In the genomic region with DNA sequence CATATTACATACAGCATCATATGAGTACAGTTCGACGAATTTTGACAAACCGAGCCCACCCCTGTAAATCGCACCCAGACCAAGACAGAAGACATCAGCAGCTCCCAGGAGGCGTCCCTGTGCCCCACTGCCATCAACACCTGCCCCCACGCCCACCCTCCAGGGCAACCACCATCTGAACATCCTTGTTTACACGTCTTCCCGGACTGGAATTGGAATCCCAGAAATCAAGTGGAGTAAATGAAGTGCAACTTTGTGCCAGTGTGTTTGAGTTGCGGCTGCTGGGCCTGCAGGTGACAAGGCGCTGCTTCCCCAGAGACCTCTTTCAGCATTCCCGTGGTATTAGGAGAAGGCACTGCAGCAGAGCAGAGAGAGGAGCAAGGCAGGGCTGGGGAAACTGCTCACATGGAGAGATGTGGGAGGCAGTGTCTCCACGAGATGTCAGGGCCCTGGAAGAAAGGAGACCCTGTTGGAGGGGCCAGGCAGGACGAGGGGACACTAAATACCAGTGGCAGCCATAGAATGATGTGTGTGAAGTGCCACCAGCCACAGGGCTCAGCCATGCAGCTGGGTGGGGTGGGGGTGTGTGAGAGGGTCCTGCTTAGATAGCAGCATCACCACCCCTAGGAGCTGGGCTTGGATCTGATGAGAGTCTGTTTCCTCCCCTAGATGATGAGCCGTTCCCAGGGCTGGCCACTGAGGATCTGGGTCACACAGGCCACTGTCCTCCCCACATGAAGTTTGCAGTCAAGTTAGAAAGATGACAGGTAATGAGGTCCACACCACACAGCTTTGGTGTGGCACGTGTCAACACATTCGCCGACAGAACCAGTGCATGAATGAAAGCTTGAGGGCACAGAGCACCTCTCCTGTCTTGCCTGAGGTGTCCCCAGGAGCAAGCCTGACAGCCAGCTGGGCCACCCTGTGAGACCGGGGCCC, we compare ENCODE assay signal across 27 cellular contexts. TPM values are rescaled to one million over a fixed set of nuclear protein-coding genes. Genes with fewer than 3 reads are reported as not detected.
A peak's percentile ranks its signal among the peaks of the same experiment; 100 is the strongest.
DNase-seq lines count a peak whose midpoint lies in the region; ATAC-seq, FAIRE-seq and TF ChIP-seq lines count a peak whose summit lies in the region.
"Had no signal": no experiment of that assay in that cellular context is flagged by ENCODE, and none has a peak within 500 bp of the region (broad histone marks: within the 10 kb centered on the region; RNA-seq: fewer than 3 reads in every experiment).

No MANE protein-coding gene starts in this region.

- no peak overlapping the region for H3K4me3 ChIP-seq in H7 (ENCODE audit: insufficient read depth, low read depth, low read length)
- H3K4me3 ChIP-seq in RWPE2 (ENCODE audit: severe bottlenecking), result no peak overlapping the region
- H3K4me3 ChIP-seq: hepatocyte, SK-N-MC, skin epidermis, upper lobe of left lung had no signal

- H3K27ac Mint-ChIP-seq in stimulated activated naive CD8-positive, alpha-beta T cell treated with anti-CD3 and anti-CD28 coated beads, Interleukin-15, amount 100 ng/mL, for 72 hours, result peak overlapping the region in 1 of 2 donors; percentile 28
- H3K27ac Mint-ChIP-seq: activated CD4-positive, alpha-beta T cell treated with anti-CD3 and anti-CD28 coated beads for 36 hours; CD4-positive, alpha-beta T cell had no signal

- FAIRE-seq in H54 (lab: Jason Lieb, UNC), result no peak
- FAIRE-seq: endometrium, frontal cortex had no signal

- TF ChIP-seq CTCF in RWPE2 (IDR thresholded peaks at IDR 0.05; ENCODE audit: poor library complexity, severe bottlenecking), result no peak

- H3K4me3 Mint-ChIP-seq in stimulated activated naive CD8-positive, alpha-beta T cell treated with anti-CD3 and anti-CD28 coated beads, Interleukin-15, amount 100 ng/mL, for 72 hours, result no peak overlapping the region
- H3K4me3 Mint-ChIP-seq: activated CD4-positive, alpha-beta T cell treated with anti-CD3 and anti-CD28 coated beads for 36 hours; activated T-cell treated with anti-CD3 and anti-CD28 coated beads, Interleukin-2, amount 50 U/mL, for 4 hours; CD4-positive, alpha-beta T cell; naive thymus-derived CD8-positive, alpha-beta T cell had no signal

- DNase-seq in H7 (peak; percentile 14), RWPE2 (ENCODE audit: low spot score) (no peak), islet precursor cell (peak; percentile 44), iPS-NIHi7 (ENCODE audit: extremely low spot score) (no peak), H54 (ENCODE audit: insufficient read length, low spot score) (no peak)
- DNase-seq in stimulated activated naive CD8-positive, alpha-beta T cell treated with anti-CD3 and anti-CD28 coated beads, Interleukin-15, amount 100 ng/mL, for 72 hours, result no peak
- DNase-seq: activated CD4-positive, alpha-beta T cell treated with anti-CD3 and anti-CD28 coated beads for 36 hours; activated naive CD4-positive, alpha-beta T cell treated with Interleukin-2 at 50 U/mL for 16 hours; activated T-cell treated with anti-CD3 and anti-CD28 coated beads, Interleukin-2, amount 50 U/mL, for 4 hours; brain microvascular endothelial cell; CD4-positive, alpha-beta T cell; cortex of kidney; Karpas-422; naive thymus-derived CD8-positive, alpha-beta T cell; NCI-H1417 treated with DMSO at 0.1 percent for 48 hours; NCI-H2081 treated with DMSO at 0.1 percent for 48 hours; NCI-H446; NCI-H82; RPMI8226; T-helper 2 cell; upper lobe of left lung had no signal

- H3K9me3 Mint-ChIP-seq in stimulated activated naive CD8-positive, alpha-beta T cell treated with anti-CD3 and anti-CD28 coated beads, Interleukin-15, amount 100 ng/mL, for 72 hours, result peaks cover 13 to 20% of the 10 kb centered on the region in 2 donors
- H3K9me3 Mint-ChIP-seq: CD4-positive, alpha-beta T cell had no signal

- H3K27me3 Mint-ChIP-seq in stimulated activated naive CD8-positive, alpha-beta T cell treated with anti-CD3 and anti-CD28 coated beads, Interleukin-15, amount 100 ng/mL, for 72 hours, result peaks cover 39% of the 10 kb centered on the region

- peaks cover 11% of the 10 kb centered on the region for H3K4me1 Mint-ChIP-seq in stimulated activated naive CD8-positive, alpha-beta T cell treated with anti-CD3 and anti-CD28 coated beads, Interleukin-15, amount 100 ng/mL, for 72 hours

- H3K4me1 ChIP-seq in RWPE2 (ENCODE audit: insufficient read depth, poor library complexity, severe bottlenecking), result no peaks in the 10 kb centered on the region

- peaks cover 4% of the 10 kb centered on the region for H3K9me3 ChIP-seq in RWPE2 (ENCODE audit: severe bottlenecking)

- no peak for TF ChIP-seq POLR2A in H54 (IDR thresholded peaks at IDR 0.05; ENCODE audit: low read depth, low read length)

- H3K27ac ChIP-seq in RWPE2 (ENCODE audit: poor library complexity, severe bottlenecking), result no peak overlapping the region
- H3K27ac ChIP-seq: brain microvascular endothelial cell, hepatocyte, SK-N-MC, skin epidermis, upper lobe of left lung had no signal

- H3K27me3 ChIP-seq in H7 (ENCODE audit: control insufficient read depth, insufficient read depth, low read length) (no peaks in the 10 kb centered on the region), RWPE2 (ENCODE audit: insufficient read depth, poor library complexity, severe bottlenecking) (peaks cover 25% of the 10 kb centered on the region)
- H3K27me3 ChIP-seq: brain microvascular endothelial cell, hepatocyte, upper lobe of left lung had no signal

- 0 out of 3 replicates have a peak, but pooled peaks have one; percentile 13 for ATAC-seq in RWPE2 (ENCODE audit: low read depth)
- ATAC-seq in stimulated activated naive CD8-positive, alpha-beta T cell treated with anti-CD3 and anti-CD28 coated beads, Interleukin-15, amount 100 ng/mL, for 72 hours, result peak; percentile 18
- ATAC-seq in activated CD4-positive, CD25-positive, alpha-beta regulatory T cell treated with anti-CD3 and anti-CD28 coated beads, Interleukin-2, amount 50 U/mL, for 24 hours, result no peak
- ATAC-seq: activated CD4-positive, alpha-beta T cell treated with anti-CD3 and anti-CD28 coated beads for 36 hours; activated T-cell treated with anti-CD3 and anti-CD28 coated beads, Interleukin-2, amount 50 U/mL, for 4 hours; naive thymus-derived CD8-positive, alpha-beta T cell had no signal

- H3K36me3 ChIP-seq in H7 (replicated peaks; ENCODE audit: control insufficient read depth, insufficient read depth, low read length) (no peaks in the 10 kb centered on the region), RWPE2 (ENCODE audit: low read depth) (no peaks in the 10 kb centered on the region)
- H3K36me3 ChIP-seq: brain microvascular endothelial cell, upper lobe of left lung had no signal

RNA-seq across cellular contexts. Expression of a gene that starts 33.4 kb away (rescaled TPM):
- 3.9 and 4.7 TPM in 2 replicates for total RNA-seq in H7 (2014; rRNA removed; shearing (Covaris generic))

Comparison
In these comparisons a context has a peak if more than half of its experiments do, and no peak if none do; other contexts are left out.
1. DNase-seq: peak in H7 (single experiment) and islet precursor cell (single experiment); none in RWPE2 (single experiment), stimulated activated naive CD8-positive, alpha-beta T cell treated with anti-CD3 and anti-CD28 coated beads, Interleukin-15, amount 100 ng/mL, for 72 hours (0 of 2), iPS-NIHi7 (single experiment) and H54 (single experiment).
2. ATAC-seq: peak in RWPE2 (single experiment) and stimulated activated naive CD8-positive, alpha-beta T cell treated with anti-CD3 and anti-CD28 coated beads, Interleukin-15, amount 100 ng/mL, for 72 hours (single experiment); none in activated CD4-positive, CD25-positive, alpha-beta regulatory T cell treated with anti-CD3 and anti-CD28 coated beads, Interleukin-2, amount 50 U/mL, for 24 hours (0 of 2).